32 cellular contexts compared by ENCODE assay signal in genomic region chr15:26298666-26299065, GRCh38.
"Had no signal": no experiment of that assay in that cellular context is flagged by ENCODE, and none has a peak within 500 bp of the region (broad histone marks: within the 10 kb centered on the region; RNA-seq: fewer than 3 reads in every experiment).

No MANE protein-coding gene starts in this region.

- H3K4me3 ChIP-seq: ascending aorta, body of pancreas, breast epithelium, Peyer's patch had no signal

- DNase-seq: activated CD4-positive, alpha-beta memory T cell treated with anti-CD3 and anti-CD28 coated beads, Interleukin-2, amount 10 ng/mL, durations not matched to agents 7 days and 5 days; activated CD4-positive, alpha-beta T cell treated with anti-CD3 and anti-CD28 coated beads for 1 hour; activated CD4-positive, alpha-beta T cell treated with anti-CD3 and anti-CD28 coated beads for 48 hours; activated CD4-positive, CD25-positive, alpha-beta regulatory T cell; activated CD8-positive, alpha-beta memory T cell treated with anti-CD3 and anti-CD28 coated beads for 24 hours; activated CD8-positive, alpha-beta memory T cell treated with anti-CD3 and anti-CD28 coated beads, Interleukin-2, amount 10 ng/mL, durations not matched to agents 7 days and 5 days; activated naive CD4-positive, alpha-beta T cell treated with Interleukin-2 at 50 U/mL for 16 hours; activated naive CD8-positive, alpha-beta T cell treated with anti-CD3 and anti-CD28 coated beads, Interleukin-2, amount 10 ng/mL, durations not matched to agents 7 days and 5 days; activated T-cell treated with anti-CD3 and anti-CD28 coated beads, Interleukin-2, amount 50 U/mL, for 1 hour; activated T-cell treated with anti-CD3 and anti-CD28 coated beads, Interleukin-2, amount 50 U/mL, for 72 hours; amygdala; body of pancreas; NCI-H1092 treated with DMSO at 0.1 percent for 48 hours; NCI-H1417; NCI-H146; NCI-H187; NCI-H2029 treated with DMSO at 0.1 percent for 48 hours; NCI-H2107; NCI-H226; NCI-H524 treated with DMSO at 0.1 percent for 48 hours; Peyer's patch; SIG-M5; SW 1271; T1000; WERI-Rb-1 had no signal

- H3K27me3 ChIP-seq: ascending aorta, body of pancreas, breast epithelium, Peyer's patch had no signal

- H3K27me3 Mint-ChIP-seq: activated CD4-positive, alpha-beta memory T cell treated with anti-CD3 and anti-CD28 coated beads, Interleukin-2, amount 10 ng/mL, durations not matched to agents 7 days and 5 days; activated CD8-positive, alpha-beta memory T cell treated with anti-CD3 and anti-CD28 coated beads, Interleukin-2, amount 10 ng/mL, durations not matched to agents 7 days and 5 days; activated naive CD4-positive, alpha-beta T cell treated with anti-CD3 and anti-CD28 coated beads, Interleukin-2, amount 50 U/mL, for 24 hours; activated naive CD8-positive, alpha-beta T cell treated with anti-CD3 and anti-CD28 coated beads, Interleukin-2, amount 10 ng/mL, durations not matched to agents 7 days and 5 days had no signal

- H3K9me3 ChIP-seq: ascending aorta, body of pancreas had no signal

- H3K27ac ChIP-seq: ascending aorta, body of pancreas, breast epithelium, Peyer's patch, RWPE1, WERI-Rb-1 had no signal

- H3K4me3 Mint-ChIP-seq: activated CD4-positive, alpha-beta memory T cell treated with anti-CD3 and anti-CD28 coated beads, Interleukin-2, amount 10 ng/mL, durations not matched to agents 7 days and 5 days; activated CD8-positive, alpha-beta memory T cell treated with anti-CD3 and anti-CD28 coated beads, Interleukin-2, amount 10 ng/mL, durations not matched to agents 7 days and 5 days; activated naive CD4-positive, alpha-beta T cell treated with anti-CD3 and anti-CD28 coated beads, Interleukin-2, amount 50 U/mL, for 24 hours; activated naive CD8-positive, alpha-beta T cell treated with anti-CD3 and anti-CD28 coated beads, Interleukin-2, amount 10 ng/mL, durations not matched to agents 7 days and 5 days; activated T-cell treated with anti-CD3 and anti-CD28 coated beads, Interleukin-2, amount 50 U/mL, for 72 hours; activated T-helper 17 cell treated with anti-CD3 and anti-CD28 coated beads, Interleukin-2, amount 50 U/mL, for 72 hours had no signal

- H3K27ac Mint-ChIP-seq: activated CD4-positive, alpha-beta memory T cell treated with anti-CD3 and anti-CD28 coated beads, Interleukin-2, amount 10 ng/mL, durations not matched to agents 7 days and 5 days; activated CD8-positive, alpha-beta memory T cell treated with anti-CD3 and anti-CD28 coated beads, Interleukin-2, amount 10 ng/mL, durations not matched to agents 7 days and 5 days; activated naive CD4-positive, alpha-beta T cell treated with anti-CD3 and anti-CD28 coated beads, Interleukin-2, amount 50 U/mL, for 24 hours; activated naive CD8-positive, alpha-beta T cell treated with anti-CD3 and anti-CD28 coated beads, Interleukin-2, amount 10 ng/mL, durations not matched to agents 7 days and 5 days; activated T-cell treated with anti-CD3 and anti-CD28 coated beads, Interleukin-2, amount 50 U/mL, for 72 hours; activated T-helper 17 cell treated with anti-CD3 and anti-CD28 coated beads, Interleukin-2, amount 50 U/mL, for 72 hours had no signal

- H3K36me3 ChIP-seq: ascending aorta, breast epithelium, Peyer's patch, WERI-Rb-1 had no signal

- H3K36me3 Mint-ChIP-seq: activated CD8-positive, alpha-beta memory T cell treated with anti-CD3 and anti-CD28 coated beads, Interleukin-2, amount 10 ng/mL, durations not matched to agents 7 days and 5 days; activated naive CD4-positive, alpha-beta T cell treated with anti-CD3 and anti-CD28 coated beads, Interleukin-2, amount 50 U/mL, for 24 hours; activated naive CD8-positive, alpha-beta T cell treated with anti-CD3 and anti-CD28 coated beads, Interleukin-2, amount 10 ng/mL, durations not matched to agents 7 days and 5 days had no signal

- ATAC-seq: activated CD8-positive, alpha-beta memory T cell treated with anti-CD3 and anti-CD28 coated beads, Interleukin-2, amount 10 ng/mL, durations not matched to agents 7 days and 5 days; activated T-cell treated with anti-CD3 and anti-CD28 coated beads, Interleukin-2, amount 50 U/mL, for 72 hours; activated T-helper 17 cell treated with anti-CD3 and anti-CD28 coated beads, Interleukin-2, amount 50 U/mL, for 72 hours; body of pancreas; Right ventricle myocardium inferior; SK-N-SH treated with all-trans-retinoic acid at 6 μM for 48 hours had no signal

- H3K4me1 ChIP-seq: ascending aorta, body of pancreas, breast epithelium, Peyer's patch had no signal

- H3K9me3 Mint-ChIP-seq: activated naive CD8-positive, alpha-beta T cell treated with anti-CD3 and anti-CD28 coated beads, Interleukin-2, amount 10 ng/mL, durations not matched to agents 7 days and 5 days; activated T-cell treated with anti-CD3 and anti-CD28 coated beads, Interleukin-2, amount 50 U/mL, for 72 hours; activated T-helper 17 cell treated with anti-CD3 and anti-CD28 coated beads, Interleukin-2, amount 50 U/mL, for 72 hours had no signal

- H3K4me1 Mint-ChIP-seq: activated CD4-positive, alpha-beta memory T cell treated with anti-CD3 and anti-CD28 coated beads, Interleukin-2, amount 10 ng/mL, durations not matched to agents 7 days and 5 days; activated CD8-positive, alpha-beta memory T cell treated with anti-CD3 and anti-CD28 coated beads, Interleukin-2, amount 10 ng/mL, durations not matched to agents 7 days and 5 days; activated naive CD4-positive, alpha-beta T cell treated with anti-CD3 and anti-CD28 coated beads, Interleukin-2, amount 50 U/mL, for 24 hours; activated naive CD8-positive, alpha-beta T cell treated with anti-CD3 and anti-CD28 coated beads, Interleukin-2, amount 10 ng/mL, durations not matched to agents 7 days and 5 days; activated T-helper 17 cell treated with anti-CD3 and anti-CD28 coated beads, Interleukin-2, amount 50 U/mL, for 72 hours had no signal
